Comparison of ENCODE assay signal across 29 cellular contexts in the genomic region with DNA sequence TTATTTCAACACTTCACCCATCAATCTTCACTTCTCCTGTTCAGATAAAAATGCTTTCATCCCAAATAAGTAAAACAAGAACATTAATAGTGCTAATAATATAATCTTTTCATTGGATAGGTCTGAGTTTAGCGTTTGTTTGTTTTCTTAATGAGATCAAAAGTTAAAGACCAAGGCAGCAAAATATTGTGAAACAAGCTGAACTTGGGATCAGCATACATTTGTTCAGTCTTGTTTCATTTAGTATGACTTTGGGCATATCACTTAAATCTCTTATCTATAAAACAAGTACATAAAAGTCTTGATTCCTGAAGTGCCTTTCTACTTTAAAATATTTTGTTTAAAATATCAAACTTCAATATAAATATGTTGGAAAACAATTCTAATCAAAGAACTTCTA.
"Had no signal": no experiment of that assay in that cellular context is flagged by ENCODE, and none has a peak within 500 bp of the region (broad histone marks: within the 10 kb centered on the region; RNA-seq: fewer than 3 reads in every experiment).

No MANE protein-coding gene starts in this region.

- H3K9me3 ChIP-seq: heart right ventricle, left lung, lower lobe of right lung, mucosa of descending colon, ovary, prostate gland, sigmoid colon, spleen, tibial nerve, vagina had no signal

- H3K4me1 ChIP-seq: heart right ventricle, left lung, lower lobe of right lung, prostate gland, sigmoid colon, spleen, tibial nerve, vagina had no signal

- FAIRE-seq: keratinocyte, small intestine had no signal

- H3K27me3 ChIP-seq: heart right ventricle, hepatocyte, left lung, ovary, sigmoid colon, spleen, tibial nerve, vagina had no signal

- H3K4me3 ChIP-seq: heart right ventricle, hepatocyte, left lung, lower lobe of right lung, mucosa of descending colon, ovary, prostate gland, sigmoid colon, spleen, tibial nerve, vagina had no signal

- H3K9me3 Mint-ChIP-seq: naive thymus-derived CD4-positive, alpha-beta T cell; natural killer cell treated with Interleukin-12 subunit alpha and Interleukin-12 subunit beta and Interleukin-15 and Interleukin-18, amount 100 ng/mL, for 72 hours; stimulated activated effector memory CD8-positive, alpha-beta T cell treated with anti-CD3 and anti-CD28 coated beads, Interleukin-12 subunit alpha, Interleukin-12 subunit beta, amount 100 ng/mL, for 72 hours; stimulated activated naive CD8-positive, alpha-beta T cell treated with anti-CD3 and anti-CD28 coated beads, Interleukin-15, amount 100 ng/mL, for 72 hours; type B pancreatic cell had no signal

- H3K4me3 Mint-ChIP-seq: naive thymus-derived CD4-positive, alpha-beta T cell; natural killer cell treated with Interleukin-12 subunit alpha and Interleukin-12 subunit beta and Interleukin-15 and Interleukin-18, amount 100 ng/mL, for 72 hours; stimulated activated effector memory CD8-positive, alpha-beta T cell treated with anti-CD3 and anti-CD28 coated beads, Interleukin-12 subunit alpha, Interleukin-12 subunit beta, amount 100 ng/mL, for 72 hours; stimulated activated naive CD8-positive, alpha-beta T cell treated with anti-CD3 and anti-CD28 coated beads, Interleukin-15, amount 100 ng/mL, for 72 hours; type B pancreatic cell had no signal

- ATAC-seq: heart right ventricle; left cardiac atrium; left lung; lower lobe of right lung; mucosa of descending colon; naive thymus-derived CD4-positive, alpha-beta T cell; natural killer cell treated with Interleukin-12 subunit alpha and Interleukin-12 subunit beta and Interleukin-15 and Interleukin-18, amount 100 ng/mL, for 72 hours; right cardiac atrium; stimulated activated effector memory CD8-positive, alpha-beta T cell treated with anti-CD3 and anti-CD28 coated beads, Interleukin-12 subunit alpha, Interleukin-12 subunit beta, amount 100 ng/mL, for 72 hours; stimulated activated naive CD8-positive, alpha-beta T cell treated with anti-CD3 and anti-CD28 coated beads, Interleukin-15, amount 100 ng/mL, for 72 hours had no signal

- H3K4me1 Mint-ChIP-seq: naive thymus-derived CD4-positive, alpha-beta T cell; stimulated activated effector memory CD8-positive, alpha-beta T cell treated with anti-CD3 and anti-CD28 coated beads, Interleukin-12 subunit alpha, Interleukin-12 subunit beta, amount 100 ng/mL, for 72 hours; stimulated activated naive CD8-positive, alpha-beta T cell treated with anti-CD3 and anti-CD28 coated beads, Interleukin-15, amount 100 ng/mL, for 72 hours had no signal

- H3K27ac ChIP-seq: heart right ventricle, hepatocyte, left lung, lower lobe of right lung, ovary, prostate gland, sigmoid colon, spleen, tibial nerve, vagina had no signal

- H3K36me3 ChIP-seq: ovary, prostate gland had no signal

- DNase-seq: heart right ventricle; kidney glomerular epithelial cell; left cardiac atrium; left lung; lower lobe of right lung; mammary epithelial cell; mesendoderm; midbrain; mucosa of descending colon; naive thymus-derived CD4-positive, alpha-beta T cell; ovary; posterior cingulate gyrus; retina; right cardiac atrium; sigmoid colon; small intestine; spleen; stimulated activated CD4-positive, alpha-beta T cell treated with anti-CD3 and anti-CD28 coated beads, Interleukin-4, amount 100 ng/mL, for 24 hours; stimulated activated naive CD4-positive, alpha-beta T cell treated with Interleukin-2 at 50 U/mL for 16 hours; stimulated activated naive CD8-positive, alpha-beta T cell treated with anti-CD3 and anti-CD28 coated beads, Interleukin-15, amount 100 ng/mL, for 72 hours; substantia nigra had no signal

- H3K27ac Mint-ChIP-seq: naive thymus-derived CD4-positive, alpha-beta T cell; natural killer cell treated with Interleukin-12 subunit alpha and Interleukin-12 subunit beta and Interleukin-15 and Interleukin-18, amount 100 ng/mL, for 72 hours; stimulated activated effector memory CD8-positive, alpha-beta T cell treated with anti-CD3 and anti-CD28 coated beads, Interleukin-12 subunit alpha, Interleukin-12 subunit beta, amount 100 ng/mL, for 72 hours; stimulated activated naive CD8-positive, alpha-beta T cell treated with anti-CD3 and anti-CD28 coated beads, Interleukin-15, amount 100 ng/mL, for 72 hours; type B pancreatic cell had no signal

- H3K27me3 Mint-ChIP-seq: naive thymus-derived CD4-positive, alpha-beta T cell; natural killer cell treated with Interleukin-12 subunit alpha and Interleukin-12 subunit beta and Interleukin-15 and Interleukin-18, amount 100 ng/mL, for 72 hours; stimulated activated naive CD8-positive, alpha-beta T cell treated with anti-CD3 and anti-CD28 coated beads, Interleukin-15, amount 100 ng/mL, for 72 hours; type B pancreatic cell had no signal
